ENCODE assay signal across 1 cellular context in the genomic region with DNA sequence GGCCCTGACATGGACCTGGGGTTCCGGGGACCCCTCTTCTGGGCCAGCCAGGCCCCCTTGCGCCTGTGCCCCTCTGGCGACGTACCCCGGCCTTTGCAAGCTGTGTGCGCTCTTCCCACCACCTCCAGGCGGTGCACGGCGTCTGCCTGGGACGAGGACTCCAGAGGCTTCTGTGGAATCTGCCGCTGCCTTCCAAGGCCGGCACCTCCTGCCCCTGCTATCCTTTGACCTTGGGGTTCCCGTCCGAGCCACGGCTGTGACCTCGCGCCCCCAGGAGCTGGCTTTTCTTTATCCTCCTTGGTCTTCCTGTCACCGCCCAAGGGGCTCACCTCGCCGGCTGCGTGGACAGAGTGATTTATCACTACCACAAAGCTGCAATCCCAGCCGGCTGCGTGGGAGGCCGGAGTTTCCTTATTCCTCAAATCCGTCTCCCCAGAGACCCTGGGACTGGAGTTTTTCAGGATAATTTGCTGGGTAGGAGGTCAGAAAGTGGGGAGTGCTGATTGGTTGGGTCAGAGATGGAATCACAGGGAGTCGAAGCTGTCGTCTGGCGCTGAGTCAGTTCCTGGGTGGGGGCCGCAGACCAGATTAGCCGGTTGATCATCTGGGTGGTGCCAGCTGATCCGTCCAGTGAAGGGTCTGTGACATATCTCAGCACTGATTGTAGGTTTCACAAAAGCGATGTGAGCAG.
TF ChIP-seq lines count a peak whose summit lies in the region.

No MANE protein-coding gene starts in this region.

TF ChIP-seq in HepG2, 621 proteins besides CTCF, POLR2A, EP300 and RAD21 (continued from another document and continues in another):
- TF ChIP-seq, protein P1, sequence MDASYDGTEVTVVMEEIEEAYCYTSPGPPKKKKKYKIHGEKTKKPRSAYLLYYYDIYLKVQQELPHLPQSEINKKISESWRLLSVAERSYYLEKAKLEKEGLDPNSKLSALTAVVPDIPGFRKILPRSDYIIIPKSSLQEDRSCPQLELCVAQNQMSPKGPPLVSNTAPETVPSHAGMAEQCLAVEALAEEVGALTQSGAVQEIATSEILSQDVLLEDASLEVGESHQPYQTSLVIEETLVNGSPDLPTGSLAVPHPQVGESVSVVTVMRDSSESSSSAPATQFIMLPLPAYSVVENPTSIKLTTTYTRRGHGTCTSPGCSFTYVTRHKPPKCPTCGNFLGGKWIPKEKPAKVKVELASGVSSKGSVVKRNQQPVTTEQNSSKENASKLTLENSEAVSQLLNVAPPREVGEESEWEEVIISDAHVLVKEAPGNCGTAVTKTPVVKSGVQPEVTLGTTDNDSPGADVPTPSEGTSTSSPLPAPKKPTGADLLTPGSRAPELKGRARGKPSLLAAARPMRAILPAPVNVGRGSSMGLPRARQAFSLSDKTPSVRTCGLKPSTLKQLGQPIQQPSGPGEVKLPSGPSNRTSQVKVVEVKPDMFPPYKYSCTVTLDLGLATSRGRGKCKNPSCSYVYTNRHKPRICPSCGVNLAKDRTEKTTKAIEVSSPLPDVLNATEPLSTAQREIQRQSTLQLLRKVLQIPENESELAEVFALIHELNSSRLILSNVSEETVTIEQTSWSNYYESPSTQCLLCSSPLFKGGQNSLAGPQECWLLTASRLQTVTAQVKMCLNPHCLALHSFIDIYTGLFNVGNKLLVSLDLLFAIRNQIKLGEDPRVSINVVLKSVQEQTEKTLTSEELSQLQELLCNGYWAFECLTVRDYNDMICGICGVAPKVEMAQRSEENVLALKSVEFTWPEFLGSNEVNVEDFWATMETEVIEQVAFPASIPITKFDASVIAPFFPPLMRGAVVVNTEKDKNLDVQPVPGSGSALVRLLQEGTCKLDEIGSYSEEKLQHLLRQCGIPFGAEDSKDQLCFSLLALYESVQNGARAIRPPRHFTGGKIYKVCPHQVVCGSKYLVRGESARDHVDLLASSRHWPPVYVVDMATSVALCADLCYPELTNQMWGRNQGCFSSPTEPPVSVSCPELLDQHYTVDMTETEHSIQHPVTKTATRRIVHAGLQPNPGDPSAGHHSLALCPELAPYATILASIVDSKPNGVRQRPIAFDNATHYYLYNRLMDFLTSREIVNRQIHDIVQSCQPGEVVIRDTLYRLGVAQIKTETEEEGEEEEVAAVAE (CRISPR knock-in tag; IDR thresholded peaks at IDR 0.05; ENCODE audit: borderline replicate concordance), result no peak
- TF ChIP-seq GATA4 (IDR thresholded peaks at IDR 0.05; ENCODE audit: borderline replicate concordance, low read depth), result no peak
- no peak for TF ChIP-seq ZMYM3 (CRISPR knock-in tag; IDR thresholded peaks at IDR 0.05)
- TF ChIP-seq ZNF326 (CRISPR knock-in tag; IDR thresholded peaks at IDR 0.05; ENCODE audit: borderline replicate concordance), result no peak
- TF ChIP-seq ZNF749 (CRISPR knock-in tag; IDR thresholded peaks at IDR 0.05; ENCODE audit: borderline replicate concordance), result no peak
- TF ChIP-seq, protein P2, sequence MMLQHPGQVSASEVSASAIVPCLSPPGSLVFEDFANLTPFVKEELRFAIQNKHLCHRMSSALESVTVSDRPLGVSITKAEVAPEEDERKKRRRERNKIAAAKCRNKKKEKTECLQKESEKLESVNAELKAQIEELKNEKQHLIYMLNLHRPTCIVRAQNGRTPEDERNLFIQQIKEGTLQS (CRISPR knock-in tag; IDR thresholded peaks at IDR 0.05), result no peak
- TF ChIP-seq ZNF567 (CRISPR knock-in tag; IDR thresholded peaks at IDR 0.05; ENCODE audit: borderline replicate concordance), result 0 out of 2 replicates have a peak, but pooled peaks have one; percentile 42
- TF ChIP-seq HHEX (CRISPR knock-in tag; IDR thresholded peaks at IDR 0.05), result no peak
- TF ChIP-seq REXO4 (CRISPR knock-in tag; IDR thresholded peaks at IDR 0.05; ENCODE audit: borderline replicate concordance), result no peak
- no peak for TF ChIP-seq ETV6 (CRISPR knock-in tag; conservative IDR thresholded peaks at IDR 0.05)
- TF ChIP-seq NRL (CRISPR knock-in tag; IDR thresholded peaks at IDR 0.05; ENCODE audit: borderline replicate concordance), result no peak
- no peak for TF ChIP-seq ZFP41 (CRISPR knock-in tag; IDR thresholded peaks at IDR 0.05; ENCODE audit: borderline replicate concordance)
- no peak for TF ChIP-seq TCF7L2 (IDR thresholded peaks at IDR 0.05; ENCODE audit: low read depth, low read length)
- no peak for TF ChIP-seq NONO (IDR thresholded peaks at IDR 0.05)
- peak; percentile 70 for TF ChIP-seq NONO (CRISPR knock-in tag; conservative IDR thresholded peaks at IDR 0.05)
- no peak for TF ChIP-seq NFE2L1 (CRISPR knock-in tag; IDR thresholded peaks at IDR 0.05; ENCODE audit: borderline replicate concordance)
- TF ChIP-seq ZNF230 (CRISPR knock-in tag; IDR thresholded peaks at IDR 0.05), result no peak; the same call in 1 of the 2 replicates
- TF ChIP-seq ZNF24 (IDR thresholded peaks at IDR 0.05), result no peak
- TF ChIP-seq CEBPB (IDR thresholded peaks at IDR 0.05; ENCODE audit: borderline replicate concordance, low read depth, low read length), result no peak
- TF ChIP-seq, protein P3, sequence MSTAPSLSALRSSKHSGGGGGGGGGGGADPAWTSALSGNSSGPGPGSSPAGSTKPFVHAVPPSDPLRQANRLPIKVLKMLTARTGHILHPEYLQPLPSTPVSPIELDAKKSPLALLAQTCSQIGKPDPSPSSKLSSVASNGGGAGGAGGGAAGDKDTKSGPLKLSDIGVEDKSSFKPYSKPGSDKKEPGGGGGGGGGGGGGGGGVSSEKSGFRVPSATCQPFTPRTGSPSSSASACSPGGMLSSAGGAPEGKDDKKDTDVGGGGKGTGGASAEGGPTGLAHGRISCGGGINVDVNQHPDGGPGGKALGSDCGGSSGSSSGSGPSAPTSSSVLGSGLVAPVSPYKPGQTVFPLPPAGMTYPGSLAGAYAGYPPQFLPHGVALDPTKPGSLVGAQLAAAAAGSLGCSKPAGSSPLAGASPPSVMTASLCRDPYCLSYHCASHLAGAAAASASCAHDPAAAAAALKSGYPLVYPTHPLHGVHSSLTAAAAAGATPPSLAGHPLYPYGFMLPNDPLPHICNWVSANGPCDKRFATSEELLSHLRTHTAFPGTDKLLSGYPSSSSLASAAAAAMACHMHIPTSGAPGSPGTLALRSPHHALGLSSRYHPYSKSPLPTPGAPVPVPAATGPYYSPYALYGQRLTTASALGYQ (CRISPR knock-in tag; IDR thresholded peaks at IDR 0.05), result no peak
- no peak for TF ChIP-seq ZNF333 (CRISPR knock-in tag; IDR thresholded peaks at IDR 0.05; ENCODE audit: borderline replicate concordance)
- TF ChIP-seq SCMH1 (CRISPR knock-in tag; IDR thresholded peaks at IDR 0.05; ENCODE audit: borderline replicate concordance), result no peak
- TF ChIP-seq, protein P4, sequence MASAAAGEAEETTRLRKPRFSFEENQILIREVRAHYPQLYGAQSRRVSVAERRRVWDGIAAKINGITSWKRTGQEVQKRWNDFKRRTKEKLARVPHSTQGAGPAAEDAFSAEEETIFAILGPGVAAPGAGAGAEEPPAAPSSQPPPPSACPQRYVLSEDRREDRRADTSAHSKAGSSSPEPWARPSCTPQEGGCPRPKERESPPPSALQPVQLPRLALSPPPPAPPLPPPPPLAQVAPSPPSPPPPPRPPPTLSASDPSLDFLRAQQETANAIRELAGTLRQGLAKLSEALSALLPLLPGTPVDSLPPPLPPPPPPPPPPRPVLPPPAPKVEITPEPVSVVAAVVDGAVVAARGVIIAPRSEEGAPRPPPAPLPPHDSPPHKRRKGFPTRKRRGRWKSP (CRISPR knock-in tag; IDR thresholded peaks at IDR 0.05), result no peak
- TF ChIP-seq, protein P5, sequence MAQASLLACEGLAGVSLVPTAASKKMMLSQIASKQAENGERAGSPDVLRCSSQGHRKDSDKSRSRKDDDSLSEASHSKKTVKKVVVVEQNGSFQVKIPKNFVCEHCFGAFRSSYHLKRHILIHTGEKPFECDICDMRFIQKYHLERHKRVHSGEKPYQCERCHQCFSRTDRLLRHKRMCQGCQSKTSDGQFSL (CRISPR knock-in tag; IDR thresholded peaks at IDR 0.05), result no peak
- TF ChIP-seq, protein P6, sequence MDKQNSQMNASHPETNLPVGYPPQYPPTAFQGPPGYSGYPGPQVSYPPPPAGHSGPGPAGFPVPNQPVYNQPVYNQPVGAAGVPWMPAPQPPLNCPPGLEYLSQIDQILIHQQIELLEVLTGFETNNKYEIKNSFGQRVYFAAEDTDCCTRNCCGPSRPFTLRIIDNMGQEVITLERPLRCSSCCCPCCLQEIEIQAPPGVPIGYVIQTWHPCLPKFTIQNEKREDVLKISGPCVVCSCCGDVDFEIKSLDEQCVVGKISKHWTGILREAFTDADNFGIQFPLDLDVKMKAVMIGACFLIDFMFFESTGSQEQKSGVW (CRISPR knock-in tag; IDR thresholded peaks at IDR 0.05; ENCODE audit: borderline replicate concordance), result no peak
- peak; percentile 17 for TF ChIP-seq SKI (IDR thresholded peaks at IDR 0.05; ENCODE audit: partially characterized antibody)
- TF ChIP-seq CHCHD3 (CRISPR knock-in tag; IDR thresholded peaks at IDR 0.05), result no peak
- no peak for TF ChIP-seq HCFC1 (IDR thresholded peaks at IDR 0.05; ENCODE audit: low read depth, low read length)
- TF ChIP-seq HES4 (CRISPR knock-in tag; IDR thresholded peaks at IDR 0.05; ENCODE audit: borderline replicate concordance), result peak; percentile 45; the same call in 1 of the 2 replicates
- TF ChIP-seq ZNF317 (CRISPR knock-in tag; IDR thresholded peaks at IDR 0.05), result no peak
- TF ChIP-seq, protein P7, sequence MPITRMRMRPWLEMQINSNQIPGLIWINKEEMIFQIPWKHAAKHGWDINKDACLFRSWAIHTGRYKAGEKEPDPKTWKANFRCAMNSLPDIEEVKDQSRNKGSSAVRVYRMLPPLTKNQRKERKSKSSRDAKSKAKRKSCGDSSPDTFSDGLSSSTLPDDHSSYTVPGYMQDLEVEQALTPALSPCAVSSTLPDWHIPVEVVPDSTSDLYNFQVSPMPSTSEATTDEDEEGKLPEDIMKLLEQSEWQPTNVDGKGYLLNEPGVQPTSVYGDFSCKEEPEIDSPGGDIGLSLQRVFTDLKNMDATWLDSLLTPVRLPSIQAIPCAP (CRISPR knock-in tag; IDR thresholded peaks at IDR 0.05; ENCODE audit: low read depth), result no peak
- no peak for TF ChIP-seq GATAD1 (CRISPR knock-in tag; IDR thresholded peaks at IDR 0.05)
- TF ChIP-seq ZNF605 (CRISPR knock-in tag; IDR thresholded peaks at IDR 0.05), result peak; percentile 52; the same call in 1 of the 2 replicates
- no peak for TF ChIP-seq ZNF251 (CRISPR knock-in tag; IDR thresholded peaks at IDR 0.05)
- no peak for TF ChIP-seq IRF2 (CRISPR knock-in tag; IDR thresholded peaks at IDR 0.05)
- TF ChIP-seq CBFB (CRISPR knock-in tag; IDR thresholded peaks at IDR 0.05), result no peak
- TF ChIP-seq, protein P8, sequence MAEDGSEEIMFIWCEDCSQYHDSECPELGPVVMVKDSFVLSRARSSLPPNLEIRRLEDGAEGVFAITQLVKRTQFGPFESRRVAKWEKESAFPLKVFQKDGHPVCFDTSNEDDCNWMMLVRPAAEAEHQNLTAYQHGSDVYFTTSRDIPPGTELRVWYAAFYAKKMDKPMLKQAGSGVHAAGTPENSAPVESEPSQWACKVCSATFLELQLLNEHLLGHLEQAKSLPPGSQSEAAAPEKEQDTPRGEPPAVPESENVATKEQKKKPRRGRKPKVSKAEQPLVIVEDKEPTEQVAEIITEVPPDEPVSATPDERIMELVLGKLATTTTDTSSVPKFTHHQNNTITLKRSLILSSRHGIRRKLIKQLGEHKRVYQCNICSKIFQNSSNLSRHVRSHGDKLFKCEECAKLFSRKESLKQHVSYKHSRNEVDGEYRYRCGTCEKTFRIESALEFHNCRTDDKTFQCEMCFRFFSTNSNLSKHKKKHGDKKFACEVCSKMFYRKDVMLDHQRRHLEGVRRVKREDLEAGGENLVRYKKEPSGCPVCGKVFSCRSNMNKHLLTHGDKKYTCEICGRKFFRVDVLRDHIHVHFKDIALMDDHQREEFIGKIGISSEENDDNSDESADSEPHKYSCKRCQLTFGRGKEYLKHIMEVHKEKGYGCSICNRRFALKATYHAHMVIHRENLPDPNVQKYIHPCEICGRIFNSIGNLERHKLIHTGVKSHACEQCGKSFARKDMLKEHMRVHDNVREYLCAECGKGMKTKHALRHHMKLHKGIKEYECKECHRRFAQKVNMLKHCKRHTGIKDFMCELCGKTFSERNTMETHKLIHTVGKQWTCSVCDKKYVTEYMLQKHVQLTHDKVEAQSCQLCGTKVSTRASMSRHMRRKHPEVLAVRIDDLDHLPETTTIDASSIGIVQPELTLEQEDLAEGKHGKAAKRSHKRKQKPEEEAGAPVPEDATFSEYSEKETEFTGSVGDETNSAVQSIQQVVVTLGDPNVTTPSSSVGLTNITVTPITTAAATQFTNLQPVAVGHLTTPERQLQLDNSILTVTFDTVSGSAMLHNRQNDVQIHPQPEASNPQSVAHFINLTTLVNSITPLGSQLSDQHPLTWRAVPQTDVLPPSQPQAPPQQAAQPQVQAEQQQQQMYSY (CRISPR knock-in tag; IDR thresholded peaks at IDR 0.05), result no peak
- TF ChIP-seq TP53 (CRISPR knock-in tag; conservative IDR thresholded peaks at IDR 0.05), result no peak
- no peak for TF ChIP-seq SNAPC2 (CRISPR knock-in tag; IDR thresholded peaks at IDR 0.05)
- no peak; the same call in 1 of the 2 replicates for TF ChIP-seq ZKSCAN8 (CRISPR knock-in tag; IDR thresholded peaks at IDR 0.05; ENCODE audit: borderline replicate concordance)
- peak; percentile 58; the same call in 1 of the 2 replicates for TF ChIP-seq ZNF335 (CRISPR knock-in tag; IDR thresholded peaks at IDR 0.05)
- peak; percentile 62 for TF ChIP-seq POLR2G (IDR thresholded peaks at IDR 0.05; ENCODE audit: low read depth, low read length)
- TF ChIP-seq, protein P9, sequence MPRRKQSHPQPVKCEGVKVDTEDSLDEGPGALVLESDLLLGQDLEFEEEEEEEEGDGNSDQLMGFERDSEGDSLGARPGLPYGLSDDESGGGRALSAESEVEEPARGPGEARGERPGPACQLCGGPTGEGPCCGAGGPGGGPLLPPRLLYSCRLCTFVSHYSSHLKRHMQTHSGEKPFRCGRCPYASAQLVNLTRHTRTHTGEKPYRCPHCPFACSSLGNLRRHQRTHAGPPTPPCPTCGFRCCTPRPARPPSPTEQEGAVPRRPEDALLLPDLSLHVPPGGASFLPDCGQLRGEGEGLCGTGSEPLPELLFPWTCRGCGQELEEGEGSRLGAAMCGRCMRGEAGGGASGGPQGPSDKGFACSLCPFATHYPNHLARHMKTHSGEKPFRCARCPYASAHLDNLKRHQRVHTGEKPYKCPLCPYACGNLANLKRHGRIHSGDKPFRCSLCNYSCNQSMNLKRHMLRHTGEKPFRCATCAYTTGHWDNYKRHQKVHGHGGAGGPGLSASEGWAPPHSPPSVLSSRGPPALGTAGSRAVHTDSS (CRISPR knock-in tag; conservative IDR thresholded peaks at IDR 0.05), result no peak
- TF ChIP-seq ZNF34 (CRISPR knock-in tag; IDR thresholded peaks at IDR 0.05; ENCODE audit: borderline replicate concordance), result no peak
- TF ChIP-seq ZBTB7A (CRISPR knock-in tag; IDR thresholded peaks at IDR 0.05), result no peak; the same call in 1 of the 2 replicates
- TF ChIP-seq KLF11 (CRISPR knock-in tag; IDR thresholded peaks at IDR 0.05), result no peak
- TF ChIP-seq MYC (CRISPR knock-in tag; IDR thresholded peaks at IDR 0.05; ENCODE audit: borderline replicate concordance), result no peak
- TF ChIP-seq, protein P10, sequence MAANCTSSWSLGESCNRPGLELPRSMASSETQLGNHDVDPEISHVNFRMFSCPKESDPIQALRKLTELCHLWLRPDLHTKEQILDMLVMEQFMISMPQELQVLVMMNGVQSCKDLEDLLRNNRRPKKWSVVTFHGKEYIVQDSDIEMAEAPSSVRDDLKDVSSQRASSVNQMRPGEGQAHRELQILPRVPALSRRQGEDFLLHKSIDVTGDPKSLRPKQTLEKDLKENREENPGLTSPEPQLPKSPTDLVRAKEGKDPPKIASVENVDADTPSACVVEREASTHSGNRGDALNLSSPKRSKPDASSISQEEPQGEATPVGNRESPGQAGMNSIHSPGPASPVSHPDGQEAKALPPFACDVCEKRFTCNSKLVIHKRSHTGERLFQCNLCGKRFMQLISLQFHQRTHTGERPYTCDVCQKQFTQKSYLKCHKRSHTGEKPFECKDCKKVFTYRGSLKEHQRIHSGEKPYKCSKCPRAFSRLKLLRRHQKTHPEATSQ (CRISPR knock-in tag; IDR thresholded peaks at IDR 0.05; ENCODE audit: borderline replicate concordance), result no peak
- no peak for TF ChIP-seq ZFP62 (CRISPR knock-in tag; IDR thresholded peaks at IDR 0.05)
- TF ChIP-seq KLF16 (CRISPR knock-in tag; IDR thresholded peaks at IDR 0.05), result 0 out of 4 replicates have a peak, but pooled peaks of 1 of the 2 experiments have one; percentile 20
